In the genomic region with DNA sequence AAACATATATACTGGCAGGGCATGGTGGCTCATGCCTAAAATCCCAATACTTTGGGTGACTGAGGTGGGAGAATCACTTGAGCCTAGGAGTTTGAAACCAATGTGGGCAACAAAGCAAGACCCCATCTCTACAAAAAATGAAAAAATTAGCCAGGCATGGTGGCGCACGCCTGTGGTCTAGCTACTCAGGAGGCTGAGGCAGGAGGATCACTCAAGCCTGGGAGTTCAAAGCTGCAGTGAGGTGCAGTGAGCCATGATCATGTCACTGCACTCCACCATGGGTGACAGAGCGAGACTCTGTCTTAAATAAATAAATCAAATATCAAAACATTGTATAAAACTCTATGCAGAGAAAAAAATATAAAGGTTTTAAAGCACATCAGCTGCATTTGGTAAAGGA, we compare ENCODE assay signal across 1 cellular context.
TF ChIP-seq lines count a peak whose summit lies in the region.

No MANE protein-coding gene starts in this region.

TF ChIP-seq in GM12878, 131 proteins besides CTCF, POLR2A, EP300 and RAD21:
- 0 out of 2 replicates have a peak, but pooled peaks have one; percentile 19 for TF ChIP-seq NKRF (conservative IDR thresholded peaks at IDR 0.05)
- TF ChIP-seq KDM1A (IDR thresholded peaks at IDR 0.05; ENCODE audit: borderline replicate concordance), result no peak
- TF ChIP-seq, protein P1, sequence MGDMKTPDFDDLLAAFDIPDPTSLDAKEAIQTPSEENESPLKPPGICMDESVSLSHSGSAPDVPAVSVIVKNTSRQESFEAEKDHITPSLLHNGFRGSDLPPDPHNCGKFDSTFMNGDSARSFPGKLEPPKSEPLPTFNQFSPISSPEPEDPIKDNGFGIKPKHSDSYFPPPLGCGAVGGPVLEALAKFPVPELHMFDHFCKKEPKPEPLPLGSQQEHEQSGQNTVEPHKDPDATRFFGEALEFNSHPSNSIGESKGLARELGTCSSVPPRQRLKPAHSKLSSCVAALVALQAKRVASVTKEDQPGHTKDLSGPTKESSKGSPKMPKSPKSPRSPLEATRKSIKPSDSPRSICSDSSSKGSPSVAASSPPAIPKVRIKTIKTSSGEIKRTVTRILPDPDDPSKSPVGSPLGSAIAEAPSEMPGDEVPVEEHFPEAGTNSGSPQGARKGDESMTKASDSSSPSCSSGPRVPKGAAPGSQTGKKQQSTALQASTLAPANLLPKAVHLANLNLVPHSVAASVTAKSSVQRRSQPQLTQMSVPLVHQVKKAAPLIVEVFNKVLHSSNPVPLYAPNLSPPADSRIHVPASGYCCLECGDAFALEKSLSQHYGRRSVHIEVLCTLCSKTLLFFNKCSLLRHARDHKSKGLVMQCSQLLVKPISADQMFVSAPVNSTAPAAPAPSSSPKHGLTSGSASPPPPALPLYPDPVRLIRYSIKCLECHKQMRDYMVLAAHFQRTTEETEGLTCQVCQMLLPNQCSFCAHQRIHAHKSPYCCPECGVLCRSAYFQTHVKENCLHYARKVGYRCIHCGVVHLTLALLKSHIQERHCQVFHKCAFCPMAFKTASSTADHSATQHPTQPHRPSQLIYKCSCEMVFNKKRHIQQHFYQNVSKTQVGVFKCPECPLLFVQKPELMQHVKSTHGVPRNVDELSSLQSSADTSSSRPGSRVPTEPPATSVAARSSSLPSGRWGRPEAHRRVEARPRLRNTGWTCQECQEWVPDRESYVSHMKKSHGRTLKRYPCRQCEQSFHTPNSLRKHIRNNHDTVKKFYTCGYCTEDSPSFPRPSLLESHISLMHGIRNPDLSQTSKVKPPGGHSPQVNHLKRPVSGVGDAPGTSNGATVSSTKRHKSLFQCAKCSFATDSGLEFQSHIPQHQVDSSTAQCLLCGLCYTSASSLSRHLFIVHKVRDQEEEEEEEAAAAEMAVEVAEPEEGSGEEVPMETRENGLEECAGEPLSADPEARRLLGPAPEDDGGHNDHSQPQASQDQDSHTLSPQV (IDR thresholded peaks at IDR 0.05), result no peak
- TF ChIP-seq, protein P2, sequence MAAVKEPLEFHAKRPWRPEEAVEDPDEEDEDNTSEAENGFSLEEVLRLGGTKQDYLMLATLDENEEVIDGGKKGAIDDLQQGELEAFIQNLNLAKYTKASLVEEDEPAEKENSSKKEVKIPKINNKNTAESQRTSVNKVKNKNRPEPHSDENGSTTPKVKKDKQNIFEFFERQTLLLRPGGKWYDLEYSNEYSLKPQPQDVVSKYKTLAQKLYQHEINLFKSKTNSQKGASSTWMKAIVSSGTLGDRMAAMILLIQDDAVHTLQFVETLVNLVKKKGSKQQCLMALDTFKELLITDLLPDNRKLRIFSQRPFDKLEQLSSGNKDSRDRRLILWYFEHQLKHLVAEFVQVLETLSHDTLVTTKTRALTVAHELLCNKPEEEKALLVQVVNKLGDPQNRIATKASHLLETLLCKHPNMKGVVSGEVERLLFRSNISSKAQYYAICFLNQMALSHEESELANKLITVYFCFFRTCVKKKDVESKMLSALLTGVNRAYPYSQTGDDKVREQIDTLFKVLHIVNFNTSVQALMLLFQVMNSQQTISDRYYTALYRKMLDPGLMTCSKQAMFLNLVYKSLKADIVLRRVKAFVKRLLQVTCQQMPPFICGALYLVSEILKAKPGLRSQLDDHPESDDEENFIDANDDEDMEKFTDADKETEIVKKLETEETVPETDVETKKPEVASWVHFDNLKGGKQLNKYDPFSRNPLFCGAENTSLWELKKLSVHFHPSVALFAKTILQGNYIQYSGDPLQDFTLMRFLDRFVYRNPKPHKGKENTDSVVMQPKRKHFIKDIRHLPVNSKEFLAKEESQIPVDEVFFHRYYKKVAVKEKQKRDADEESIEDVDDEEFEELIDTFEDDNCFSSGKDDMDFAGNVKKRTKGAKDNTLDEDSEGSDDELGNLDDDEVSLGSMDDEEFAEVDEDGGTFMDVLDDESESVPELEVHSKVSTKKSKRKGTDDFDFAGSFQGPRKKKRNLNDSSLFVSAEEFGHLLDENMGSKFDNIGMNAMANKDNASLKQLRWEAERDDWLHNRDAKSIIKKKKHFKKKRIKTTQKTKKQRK (IDR thresholded peaks at IDR 0.05; ENCODE audit: low read depth, low read length), result no peak
- TF ChIP-seq PAX5 (IDR thresholded peaks at IDR 0.05; ENCODE audit: borderline replicate concordance, low read depth, low read length), result peak; percentile 30; the same call in 1 of the 2 replicates
- TF ChIP-seq YY1 (IDR thresholded peaks at IDR 0.05; ENCODE audit: low read depth, low read length), result 0 out of 2 replicates have a peak, but pooled peaks have one; percentile 26
- TF ChIP-seq IKZF2 (IDR thresholded peaks at IDR 0.05), result peak in 1 of 2 experiments; percentile 4; a peak in 2 of 4 replicates
- peak; percentile 62 for TF ChIP-seq RUNX3 (IDR thresholded peaks at IDR 0.05; ENCODE audit: low read length)
- no peak for TF ChIP-seq MTA3 (IDR thresholded peaks at IDR 0.05; ENCODE audit: borderline replicate concordance, low read length)
- TF ChIP-seq NBN (IDR thresholded peaks at IDR 0.05), result peak; percentile 47; the same call in 1 of the 2 replicates
- TF ChIP-seq ZBTB4 (CRISPR knock-in tag; IDR thresholded peaks at IDR 0.05), result no peak
- TF ChIP-seq PKNOX1 (IDR thresholded peaks at IDR 0.05), result peak; percentile 41; the same call in 1 of the 2 replicates
- TF ChIP-seq SMARCA5 (IDR thresholded peaks at IDR 0.05), result peak; percentile 52; the same call in 1 of the 2 replicates
- no peak for TF ChIP-seq POLR2AphosphoS5 (IDR thresholded peaks at IDR 0.05; ENCODE audit: low read length)
